In genomic region chr22:22720724-22721261, GRCh38 we compare ENCODE assay signal across 8 cellular contexts.
A peak's percentile ranks its signal among the peaks of the same experiment; 100 is the strongest.
DNase-seq lines count a peak whose midpoint lies in the region; ATAC-seq lines count a peak whose summit lies in the region.

No MANE protein-coding gene starts in this region.

- ATAC-seq in GM19025 (IDR thresholded peaks at IDR 0.05; ENCODE audit: low read depth, unreplicated experiment): peak; percentile 80
- peak; percentile 69 for ATAC-seq in HG02943 (IDR thresholded peaks at IDR 0.05; ENCODE audit: low read depth, unreplicated experiment)
- peak; percentile 40 for ATAC-seq in activated CD8-positive, alpha-beta T cell treated with anti-CD3 and anti-CD28 coated beads, Interleukin-2, amount 10 ng/mL, durations not matched to agents 7 days and 5 days
- peak; percentile 84 to 89 for ATAC-seq in naive B cell (ENCODE audit: low read depth in 2 of 2)
- no peak for ATAC-seq in HG02870 (IDR thresholded peaks at IDR 0.05; ENCODE audit: unreplicated experiment)

- peaks cover 30% of the 10 kb centered on the region for H3K4me1 Mint-ChIP-seq in activated CD8-positive, alpha-beta T cell treated with anti-CD3 and anti-CD28 coated beads, Interleukin-2, amount 10 ng/mL, durations not matched to agents 7 days and 5 days (ENCODE audit: low read depth)
- peaks cover 37 to 50% (median 38%) of the 10 kb centered on the region in 3 donors for H3K4me1 Mint-ChIP-seq in naive B cell

- CTCF ChIA-PET in activated CD8-positive, alpha-beta T cell treated with anti-CD3 and anti-CD28 coated beads, Interleukin-2, amount 10 ng/mL, durations not matched to agents 7 days and 5 days (lab: Charles Lee): interaction anchor here (0.6 to 4.7 kb wide), 25 partner anchors 8 to 257 kb away, joined by 3 to 37 read pairs (median 5); no protein-coding TSS in a partner anchor

- H3K27ac Mint-ChIP-seq in activated CD8-positive, alpha-beta T cell treated with anti-CD3 and anti-CD28 coated beads, Interleukin-2, amount 10 ng/mL, durations not matched to agents 7 days and 5 days: peak overlapping the region; percentile 42
- peak overlapping the region; percentile 95 to 98 (median 98) for H3K27ac Mint-ChIP-seq in naive B cell

- in situ Hi-C loops in KBM-7 (cut with MboI; ENCODE audit: low pct_unique_long_range_greater_than_20kb, low sequenced_read_pairs): no loop called here

- POLR2A ChIA-PET in activated CD8-positive, alpha-beta T cell treated with anti-CD3 and anti-CD28 coated beads, Interleukin-2, amount 10 ng/mL, durations not matched to agents 7 days and 5 days (lab: Charles Lee): interaction anchor here (0.6 kb wide), 1 partner anchor 312 kb away, joined by 3 read pairs; no protein-coding TSS in a partner anchor

- H3K4me3 Mint-ChIP-seq in activated CD8-positive, alpha-beta T cell treated with anti-CD3 and anti-CD28 coated beads, Interleukin-2, amount 10 ng/mL, durations not matched to agents 7 days and 5 days: no peak overlapping the region
- H3K4me3 Mint-ChIP-seq in naive B cell: peak overlapping the region; percentile 22 to 89 (median 83)

- no peaks in the 10 kb centered on the region for H3K36me3 Mint-ChIP-seq in activated CD8-positive, alpha-beta T cell treated with anti-CD3 and anti-CD28 coated beads, Interleukin-2, amount 10 ng/mL, durations not matched to agents 7 days and 5 days (ENCODE audit: low read depth)
- H3K36me3 Mint-ChIP-seq in naive B cell: no peaks in the 10 kb centered on the region

- H3K9me3 Mint-ChIP-seq in activated CD8-positive, alpha-beta T cell treated with anti-CD3 and anti-CD28 coated beads, Interleukin-2, amount 10 ng/mL, durations not matched to agents 7 days and 5 days (ENCODE audit: insufficient read depth): no peaks in the 10 kb centered on the region
- no peaks in the 10 kb centered on the region for H3K9me3 Mint-ChIP-seq in naive B cell

- DNase-seq in activated CD8-positive, alpha-beta T cell treated with anti-CD3 and anti-CD28 coated beads, Interleukin-2, amount 10 ng/mL, durations not matched to agents 7 days and 5 days: no peak
- DNase-seq in naive B cell: peak; percentile 71
- DNase-seq in SW480 (ENCODE audit: low spot score): no peak
- DNase-seq in KBM-7: no peak
- no peak for DNase-seq in KG1 (lab: John Stamatoyannopoulos, UW)

- H3K27me3 Mint-ChIP-seq in activated CD8-positive, alpha-beta T cell treated with anti-CD3 and anti-CD28 coated beads, Interleukin-2, amount 10 ng/mL, durations not matched to agents 7 days and 5 days (ENCODE audit: low read depth): peaks cover 16% of the 10 kb centered on the region
- H3K27me3 Mint-ChIP-seq in naive B cell: no peaks in the 10 kb centered on the region
